In the genomic region with DNA sequence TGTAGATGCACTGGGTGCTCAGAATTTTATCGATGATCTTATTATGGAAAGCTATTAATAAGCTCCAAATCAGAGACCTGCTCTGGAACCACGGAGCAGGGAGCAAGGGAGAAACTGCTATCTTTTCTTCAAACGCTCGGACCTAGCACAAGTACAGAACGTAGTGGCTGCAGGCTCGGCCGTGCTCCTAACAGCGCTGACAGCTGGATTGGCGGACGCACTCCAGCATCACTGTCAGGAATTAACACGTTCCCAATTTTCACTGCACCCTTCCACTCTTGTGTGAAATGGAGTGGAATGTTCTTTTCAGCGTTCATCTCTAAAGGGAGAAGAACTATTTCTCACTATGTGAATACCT, we compare ENCODE assay signal across 8 cellular contexts.
DNase-seq lines count a peak whose midpoint lies in the region; ATAC-seq and TF ChIP-seq lines count a peak whose summit lies in the region.

No MANE protein-coding gene starts in this region.

- H3K9me3 ChIP-seq in HEK293 (ENCODE audit: control insufficient read depth, insufficient read depth, low read depth, low read length): no peaks in the 10 kb centered on the region
- no peaks in the 10 kb centered on the region for H3K9me3 ChIP-seq in adrenal gland (replicated peaks in 1 of 3)
- no peaks in the 10 kb centered on the region for H3K9me3 ChIP-seq in skeletal muscle tissue (ENCODE audit: control insufficient read depth in 3 of 3, low read length in 3 of 3)

- 11 to 20% (median 16%) methylated on average over 12 of the region's 12 CpGs for WGBS in adrenal gland, 4 donors

- H3K4me3 ChIP-seq in AG04449 (ENCODE audit: low read depth, low read length): peak overlapping the region; percentile 65
- peak overlapping the region; percentile 46 for H3K4me3 ChIP-seq in HEK293 (ENCODE audit: low read depth, low read length)
- peak overlapping the region in 3 of 4 donors; percentile 53 to 93 (median 61) for H3K4me3 ChIP-seq in adrenal gland
- H3K4me3 ChIP-seq in iPS-11a (ENCODE audit: low read depth, low read length): peak overlapping the region; percentile 36
- peak overlapping the region; percentile 70 to 83 (median 75) for H3K4me3 ChIP-seq in skeletal muscle tissue (ENCODE audit: low read length in 3 of 3)

- H3K36me3 ChIP-seq in HEK293 (ENCODE audit: control insufficient read depth in 2 of 2, insufficient read depth in 1 of 2, low read length in 2 of 2) (no peaks in the 10 kb centered on the region), adrenal gland (replicated peaks in 1 of 2) (no peaks in the 10 kb centered on the region), skeletal muscle tissue (ENCODE audit: control insufficient read depth in 3 of 3, insufficient read depth in 3 of 3, low read length in 3 of 3) (no peaks in the 10 kb centered on the region)

- H3K9ac ChIP-seq in skeletal muscle tissue (ENCODE audit: low read depth in 1 of 3, low read length in 3 of 3): peak overlapping the region; percentile 64 to 70 (median 69)

- H3K27ac ChIP-seq in HEK293 (ENCODE audit: extremely low read depth, low read depth, low read length): no peak overlapping the region
- no peak overlapping the region for H3K27ac ChIP-seq in adrenal gland
- H3K27ac ChIP-seq in skeletal muscle tissue (ENCODE audit: low read depth, low read length): no peak overlapping the region

- CTCF ChIA-PET in AG04449 (lab: Yijun Ruan, JAX) (interaction anchor here (1.0 to 3.0 kb wide), 4 partner anchors 12 to 618 kb away, joined by 3 to 13 read pairs (median 4); no protein-coding TSS in a partner anchor), HEK293 (lab: Yijun Ruan, JAX) (no interaction called here)

- POLR2A ChIA-PET in AG04449 (lab: Yijun Ruan, JAX): interaction anchor here (1.0 to 1.3 kb wide), 2 partner anchors 11 to 181 kb away, joined by 3 read pairs; no protein-coding TSS in a partner anchor
- POLR2A ChIA-PET in HEK293 (lab: Yijun Ruan, JAX): interaction anchor here (1.0 kb wide), 1 partner anchor 13 kb away, joined by 3 read pairs; no protein-coding TSS in a partner anchor

- no peak for TF ChIP-seq CTCF in AG04449 (IDR thresholded peaks at IDR 0.05; ENCODE audit: insufficient read depth, low read length, missing control alignments)
- no peak for TF ChIP-seq CTCF in HEK293 (tag by site-specific recombination; IDR thresholded peaks at IDR 0.05)
- TF ChIP-seq CTCF in adrenal gland (IDR thresholded peaks at IDR 0.05): no peak
- no peak for TF ChIP-seq CTCF in GM10266 (IDR thresholded peaks at IDR 0.05; ENCODE audit: control insufficient read depth, insufficient read depth, low read depth, missing control alignments)

- H3K27me3 ChIP-seq in adrenal gland (peaks cover 3% of the 10 kb centered on the region), skeletal muscle tissue (ENCODE audit: control insufficient read depth in 3 of 3, insufficient read depth in 3 of 3, low read length in 3 of 3) (peaks cover 0 to 17% (median 14%) of the 10 kb centered on the region in 3 donors)

- ATAC-seq in GM18870 (IDR thresholded peaks at IDR 0.05; ENCODE audit: unreplicated experiment): no peak
- ATAC-seq in GM19467 (IDR thresholded peaks at IDR 0.05; ENCODE audit: unreplicated experiment): no peak

- no peak for DNase-seq in AG04449 (ENCODE audit: low read depth, low spot score)
- DNase-seq in adrenal gland: peak in 3 of 7 donors; percentile 10 to 54 (median 20)
- DNase-seq in GM10266 (ENCODE audit: extremely low spot score): no peak

- intact Hi-C loops in adrenal gland (cut with DNase I): no loop called here

- H3K4me1 ChIP-seq in HEK293 (ENCODE audit: control insufficient read depth, insufficient read depth, low read length) (no peaks in the 10 kb centered on the region), adrenal gland (replicated peaks in 1 of 2) (peaks cover 0 to 17% of the 10 kb centered on the region in 2 donors), skeletal muscle tissue (ENCODE audit: control insufficient read depth in 3 of 3, insufficient read depth in 3 of 3, low read length in 3 of 3) (peaks cover 6 to 14% (median 6%) of the 10 kb centered on the region in 3 donors)

- no peak for TF ChIP-seq POLR2A in adrenal gland (IDR thresholded peaks at IDR 0.05)

TF ChIP-seq in HEK293, 187 proteins besides CTCF, POLR2A, EP300 and RAD21:
- TF ChIP-seq ZBTB17 (tag by site-specific recombination; IDR thresholded peaks at IDR 0.05): peak; percentile 41; the same call in 1 of the 2 replicates
- no peak for TF ChIP-seq KLF7 (tag by site-specific recombination; IDR thresholded peaks at IDR 0.05; ENCODE audit: borderline replicate concordance)
